ENCODE assay signal across 17 cellular contexts in the genomic region with DNA sequence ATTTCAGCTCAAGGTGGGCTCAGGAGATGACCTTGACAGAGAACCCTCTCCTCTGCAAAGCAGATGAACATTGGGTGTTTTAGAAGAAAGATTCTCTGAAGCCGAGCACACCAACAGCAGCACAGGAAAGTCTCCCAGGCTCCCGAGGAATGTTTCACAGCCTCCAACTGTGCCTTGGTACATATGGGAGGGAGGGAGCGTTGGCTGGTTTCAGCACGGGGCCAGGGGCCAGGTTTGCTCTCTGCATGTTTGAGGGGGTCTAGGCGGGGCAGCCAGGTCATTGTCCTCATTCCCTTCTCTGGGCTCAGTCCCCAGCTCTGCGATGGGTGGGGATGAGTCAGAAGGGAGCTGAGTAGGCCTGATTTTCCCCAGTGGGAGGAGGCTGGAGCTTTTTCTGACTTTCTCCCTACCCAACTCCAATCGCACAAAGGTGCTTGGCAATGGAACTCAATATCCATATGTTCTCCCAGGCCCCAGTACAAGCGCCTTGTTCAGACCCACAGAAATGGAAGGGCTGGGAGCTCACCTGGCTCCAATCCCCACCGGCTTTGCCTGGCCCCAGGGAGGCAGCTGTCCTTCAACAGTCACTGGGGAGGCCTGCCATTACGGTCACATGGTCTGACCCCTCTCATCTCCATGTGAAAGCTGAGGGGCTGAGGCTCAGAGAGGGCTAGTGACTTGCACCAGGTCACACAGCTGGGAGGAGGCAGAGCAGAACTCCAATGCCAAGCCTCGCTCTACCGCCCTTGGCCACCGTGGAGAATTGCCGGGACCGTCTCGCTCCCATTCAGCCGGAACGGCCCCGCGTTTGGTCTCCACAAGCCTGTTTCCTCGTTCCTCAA.
"Had no signal": no experiment of that assay in that cellular context is flagged by ENCODE, and none has a peak within 500 bp of the region (broad histone marks: within the 10 kb centered on the region; RNA-seq: fewer than 3 reads in every experiment).

No MANE protein-coding gene starts in this region.

- H3K4me3 ChIP-seq: ascending aorta, breast epithelium, hepatocyte, spleen had no signal

- H3K79me2 ChIP-seq: hepatocyte had no signal

- H3K4me2 ChIP-seq: hepatocyte had no signal

- H3K27ac ChIP-seq: ascending aorta, breast epithelium, hepatocyte, spleen, WERI-Rb-1 had no signal

- H3K27me3 ChIP-seq: ascending aorta, breast epithelium, hepatocyte had no signal

- H3K36me3 ChIP-seq: breast epithelium, WERI-Rb-1 had no signal

- ATAC-seq: activated CD4-positive, alpha-beta T cell treated with anti-CD3 and anti-CD28 coated beads for 36 hours; activated naive CD8-positive, alpha-beta T cell treated with anti-CD3 and anti-CD28 coated beads, Interleukin-2, amount 50 U/mL, for 24 hours; naive thymus-derived CD8-positive, alpha-beta T cell; sciatic nerve had no signal

- H3K9me3 ChIP-seq: ascending aorta, breast epithelium, spleen had no signal

- DNase-seq: activated CD4-positive, alpha-beta memory T cell treated with anti-CD3 and anti-CD28 coated beads for 36 hours; activated CD4-positive, alpha-beta T cell treated with anti-CD3 and anti-CD28 coated beads for 36 hours; activated CD8-positive, alpha-beta memory T cell treated with anti-CD3 and anti-CD28 coated beads, Interleukin-2, amount 10 ng/mL, durations not matched to agents 7 days and 5 days; activated naive CD4-positive, alpha-beta T cell treated with anti-CD3 and anti-CD28 coated beads for 36 hours; activated naive CD8-positive, alpha-beta T cell treated with anti-CD3 and anti-CD28 coated beads, Interleukin-2, amount 50 U/mL, for 24 hours; activated T-cell treated with anti-CD3 and anti-CD28 coated beads, Interleukin-2, amount 50 U/mL, for 1 hour; immature natural killer cell; mesenchymal stem cell; naive thymus-derived CD8-positive, alpha-beta T cell; occipital lobe; spleen; T-helper 1 cell had no signal

- H2AFZ ChIP-seq: hepatocyte had no signal
